In genomic region chr2:40155728-40156127, GRCh38 we compare ENCODE assay signal across 19 cellular contexts.
A peak's percentile ranks its signal among the peaks of the same experiment; 100 is the strongest.
DNase-seq lines count a peak whose midpoint lies in the region; ATAC-seq and TF ChIP-seq lines count a peak whose summit lies in the region.
"Had no signal": no experiment of that assay in that cellular context is flagged by ENCODE, and none has a peak within 500 bp of the region (broad histone marks: within the 10 kb centered on the region; RNA-seq: fewer than 3 reads in every experiment).

No MANE protein-coding gene starts in this region.

- ATAC-seq in Right ventricle myocardium inferior (peak; percentile 18), HG02623 (IDR thresholded peaks at IDR 0.05; ENCODE audit: unreplicated experiment) (no peak)

- intact Hi-C loops in Right ventricle myocardium inferior (cut with DNase I) = no loop called here
- intact Hi-C loops in cardiac septum (cut with DNase I) = no loop called here

- DNase-seq in Right ventricle myocardium inferior (ENCODE audit: missing footprints) (no peak), cardiac septum (ENCODE audit: low spot score) (no peak), LHCN-M2 (ENCODE audit: low read depth) (peak; percentile 52), fibroblast of pulmonary artery (ENCODE audit: low read depth) (peak; percentile 42), NCI-H524 (lab: John Stamatoyannopoulos, UW) (no peak), NCI-H2081 (lab: John Stamatoyannopoulos, UW) (no peak)
- no peak for DNase-seq in stimulated activated naive CD4-positive, alpha-beta T cell (lab: John Stamatoyannopoulos, UW)
- DNase-seq: 8988T; BE2C; Caco-2; CD4-positive, alpha-beta T cell; GF-D8; NCI-H1417 treated with DMSO at 0.1 percent for 48 hours; NCI-H187 treated with DMSO at 0.1 percent for 48 hours; NCI-H526 treated with DMSO at 0.1 percent for 48 hours; Peyer's patch; SHP77 had no signal

- H3K4me3 ChIP-seq in fibroblast of pulmonary artery (replicated peaks; ENCODE audit: low read depth, low read length) = no peak overlapping the region
- H3K4me3 ChIP-seq: Peyer's patch, SK-N-MC had no signal

- no peak for TF ChIP-seq CTCF in fibroblast of pulmonary artery (IDR thresholded peaks at IDR 0.05; ENCODE audit: low read length, missing control alignments)

Comparison
In these comparisons a context has a peak if more than half of its experiments do, and no peak if none do; other contexts are left out.
1. DNase-seq: peak in LHCN-M2 (single experiment) and fibroblast of pulmonary artery (single experiment); none in Right ventricle myocardium inferior (single experiment), cardiac septum (single experiment), NCI-H524 (0 of 2), stimulated activated naive CD4-positive, alpha-beta T cell (0 of 6) and NCI-H2081 (0 of 2).